In genomic region chr3:87006844-87007439, GRCh38 we compare ENCODE assay signal across 11 cellular contexts. TPM values are rescaled to one million over a fixed set of nuclear protein-coding genes. Genes with fewer than 3 reads are reported as not detected.
A peak's percentile ranks its signal among the peaks of the same experiment; 100 is the strongest.
DNase-seq lines count a peak whose midpoint lies in the region; ATAC-seq, FAIRE-seq and TF ChIP-seq lines count a peak whose summit lies in the region.
"Had no signal": no experiment of that assay in that cellular context is flagged by ENCODE, and none has a peak within 500 bp of the region (broad histone marks: within the 10 kb centered on the region; RNA-seq: fewer than 3 reads in every experiment).

No MANE protein-coding gene starts in this region.

- H3K4me1 ChIP-seq in lower lobe of right lung: no peaks in the 10 kb centered on the region

- H3K36me3 Mint-ChIP-seq in nephron (ENCODE audit: low read depth): no peaks in the 10 kb centered on the region

- no peak overlapping the region for H3K4me3 ChIP-seq in bronchial epithelial cell (ENCODE audit: low read depth, low read length)
- H3K4me3 ChIP-seq in lower lobe of right lung: no peak overlapping the region

- no peak overlapping the region for H3K4me3 Mint-ChIP-seq in nephron
- H3K4me3 Mint-ChIP-seq: central memory CD8-positive, alpha-beta T cell; stimulated activated naive CD8-positive, alpha-beta T cell treated with anti-CD3 and anti-CD28 coated beads, Interleukin-15, amount 100 ng/mL, for 72 hours had no signal

- H3K9me3 ChIP-seq in lower lobe of right lung: no peaks in the 10 kb centered on the region

- H3K36me3 ChIP-seq in bronchial epithelial cell (ENCODE audit: control insufficient read depth, insufficient read depth, low read length) (no peaks in the 10 kb centered on the region), lower lobe of right lung (no peaks in the 10 kb centered on the region)

- DNase-seq in D721Med (ENCODE audit: insufficient read length, low spot score) (no peak), LHCN-M2 (ENCODE audit: low read depth) (peak; percentile 34), bronchial epithelial cell (ENCODE audit: low read depth) (peak; percentile 34), MV-4-11 (lab: John Stamatoyannopoulos, UW) (no peak), lower lobe of right lung (no peak)
- no peak for DNase-seq in NK-92 treated with Interleukin-12 subunit alpha and Interleukin-12 subunit beta, amount 100 ng/mL, for 24 hours (lab: John Stamatoyannopoulos, UW)
- DNase-seq: NCI-H345; stimulated activated naive CD8-positive, alpha-beta T cell treated with anti-CD3 and anti-CD28 coated beads, Interleukin-15, amount 100 ng/mL, for 72 hours had no signal

- TF ChIP-seq CTCF in D721Med (IDR thresholded peaks at IDR 0.05; ENCODE audit: insufficient read depth, missing control alignments) (peak; percentile 8), bronchial epithelial cell (IDR thresholded peaks at IDR 0.05; ENCODE audit: insufficient read depth, low read length, severe bottlenecking) (peak; percentile 35), nephron (IDR thresholded peaks at IDR 0.05; ENCODE audit: unreplicated experiment in 3 of 3) (peak; percentile 28 to 41 (median 30)), lower lobe of right lung (IDR thresholded peaks at IDR 0.05) (no peak)

- H3K27ac Mint-ChIP-seq in nephron: no peak overlapping the region
- H3K27ac Mint-ChIP-seq: stimulated activated naive CD8-positive, alpha-beta T cell treated with anti-CD3 and anti-CD28 coated beads, Interleukin-15, amount 100 ng/mL, for 72 hours had no signal

- ATAC-seq in lower lobe of right lung (no peak), GM21526 (IDR thresholded peaks at IDR 0.05; ENCODE audit: low FRiP score, unreplicated experiment) (no peak)
- ATAC-seq: stimulated activated naive CD8-positive, alpha-beta T cell treated with anti-CD3 and anti-CD28 coated beads, Interleukin-15, amount 100 ng/mL, for 72 hours had no signal

- no peaks in the 10 kb centered on the region for H3K4me1 Mint-ChIP-seq in nephron
- H3K4me1 Mint-ChIP-seq: central memory CD8-positive, alpha-beta T cell; stimulated activated naive CD8-positive, alpha-beta T cell treated with anti-CD3 and anti-CD28 coated beads, Interleukin-15, amount 100 ng/mL, for 72 hours had no signal

- peaks cover 6% of the 10 kb centered on the region for H3K9me3 Mint-ChIP-seq in nephron

- H3K27me3 ChIP-seq in bronchial epithelial cell (ENCODE audit: control insufficient read depth, insufficient read depth, low read length) (no peaks in the 10 kb centered on the region), lower lobe of right lung (ENCODE audit: low read depth) (no peaks in the 10 kb centered on the region)

- intact Hi-C loops in lower lobe of right lung (cut with DNase I): no loop called here

- no peak overlapping the region for H3K27ac ChIP-seq in lower lobe of right lung

- FAIRE-seq in D721Med (lab: Jason Lieb, UNC): no peak
- no peak for FAIRE-seq in bronchial epithelial cell (lab: Jason Lieb, UNC)

- H3K27me3 Mint-ChIP-seq in nephron (ENCODE audit: low read depth): no peaks in the 10 kb centered on the region
- H3K27me3 Mint-ChIP-seq: central memory CD8-positive, alpha-beta T cell; stimulated activated naive CD8-positive, alpha-beta T cell treated with anti-CD3 and anti-CD28 coated beads, Interleukin-15, amount 100 ng/mL, for 72 hours had no signal

RNA-seq across cellular contexts. Expression of gene VGLL3, which starts 16.0 kb away (rescaled TPM):
- 31.3 and 41.0 TPM in 2 replicates for total RNA-seq in LHCN-M2 (2014; rRNA removed)
- polyA plus RNA-seq in LHCN-M2 (2012): 17.8 TPM
- total RNA-seq in bronchial epithelial cell: 0.64 and 1.1 TPM in 2 replicates
- 40.2 TPM for total RNA-seq in lower lobe of right lung

Comparison
In these comparisons a context has a peak if more than half of its experiments do, and no peak if none do; other contexts are left out.
1. DNase-seq: peak in LHCN-M2 (single experiment) and bronchial epithelial cell (single experiment); none in D721Med (single experiment), NK-92 treated with Interleukin-12 subunit alpha and Interleukin-12 subunit beta, amount 100 ng/mL, for 24 hours (single experiment), MV-4-11 (single experiment) and lower lobe of right lung (single experiment).
2. RNA of gene VGLL3, which starts 16.0 kb away (total RNA-seq): 31.3 to 41.0 TPM in LHCN-M2 and 40.2 TPM in lower lobe of right lung (single experiment); 0.64 to 1.1 TPM in bronchial epithelial cell; every median in the first group is over 10 times any median in the second.